In the genomic region with DNA sequence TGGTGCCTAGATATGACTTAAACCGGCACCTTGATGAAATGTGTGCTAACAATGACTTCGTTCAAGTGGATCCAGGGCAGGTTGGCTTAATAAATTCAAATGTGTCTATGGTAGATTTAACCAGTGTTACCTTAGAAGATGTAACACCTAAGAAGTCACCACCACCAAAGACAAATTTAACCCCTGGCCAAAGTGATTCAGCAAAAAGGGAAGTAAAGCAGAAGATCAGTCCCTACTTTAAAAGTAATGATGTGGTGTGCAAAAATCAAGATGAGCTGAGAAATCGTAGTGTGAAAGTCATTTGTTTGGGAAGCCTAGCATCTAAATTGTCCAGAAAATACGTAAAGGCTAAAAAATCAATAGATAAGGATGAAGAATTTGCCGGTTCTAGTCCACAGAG, we compare ENCODE assay signal across 10 cellular contexts. TPM values are rescaled to one million over a fixed set of nuclear protein-coding genes. Genes with fewer than 3 reads are reported as not detected.
DNase-seq lines count a peak whose midpoint lies in the region; ATAC-seq and TF ChIP-seq lines count a peak whose summit lies in the region.
"Had no signal": no experiment of that assay in that cellular context is flagged by ENCODE, and none has a peak within 500 bp of the region (broad histone marks: within the 10 kb centered on the region; RNA-seq: fewer than 3 reads in every experiment).

No MANE protein-coding gene starts in this region.

- WGBS in smooth muscle cell (ENCODE audit: low lambda C conversion rate): 95% methylated on average over 5 of the region's 5 CpGs

- H3K4me3 ChIP-seq in PC-9: peak overlapping the region; percentile 90; the same call in 1 of the 2 replicates
- peak overlapping the region; percentile 76 to 88 for H3K4me3 ChIP-seq in foreskin fibroblast (ENCODE audit: low read depth in 1 of 2, low read length in 2 of 2)
- peak overlapping the region; percentile 95 for H3K4me3 ChIP-seq in smooth muscle cell

- H3K4me2 ChIP-seq in PC-9: peak overlapping the region; percentile 96
- H3K4me2 ChIP-seq in smooth muscle cell: peak overlapping the region; percentile 91

- H3K4me1 Mint-ChIP-seq in activated T-cell treated with anti-CD3 and anti-CD28 coated beads, Interleukin-2, amount 50 U/mL, for 4 hours (ENCODE audit: low read depth): peaks cover 31% of the 10 kb centered on the region

- H4K20me1 ChIP-seq in PC-9 (ENCODE audit: insufficient read depth) (no peaks in the 10 kb centered on the region), smooth muscle cell (ENCODE audit: low read depth) (peaks cover 3% of the 10 kb centered on the region)

- ATAC-seq in activated T-cell treated with anti-CD3 and anti-CD28 coated beads, Interleukin-2, amount 50 U/mL, for 4 hours: no peak

- H2AFZ ChIP-seq in PC-9: no peak overlapping the region
- H2AFZ ChIP-seq in smooth muscle cell (ENCODE audit: low read depth): no peak overlapping the region

- CTCF ChIA-PET in PC-9 (lab: Charles Lee): no interaction called here

- no peak for TF ChIP-seq CTCF in PC-9 (conservative IDR thresholded peaks at IDR 0.05)
- TF ChIP-seq CTCF in foreskin fibroblast (IDR thresholded peaks at IDR 0.05; ENCODE audit: low read depth, low read length): no peak
- no peak for TF ChIP-seq CTCF in smooth muscle cell (IDR thresholded peaks at IDR 0.05; ENCODE audit: borderline replicate concordance, insufficient read depth, poor library complexity, severe bottlenecking)

- H3K36me3 ChIP-seq in PC-9 (ENCODE audit: low read depth) (no peaks in the 10 kb centered on the region), smooth muscle cell (ENCODE audit: low read depth) (no peaks in the 10 kb centered on the region)

- peak overlapping the region; percentile 90 for H3K4me3 Mint-ChIP-seq in activated T-cell treated with anti-CD3 and anti-CD28 coated beads, Interleukin-2, amount 50 U/mL, for 4 hours

- H3K27ac ChIP-seq in PC-9 (no peak overlapping the region), smooth muscle cell (ENCODE audit: low read depth) (no peak overlapping the region)

- no peaks in the 10 kb centered on the region for H3K9me2 ChIP-seq in PC-9 (ENCODE audit: insufficient read depth)

- H3K9me3 Mint-ChIP-seq in activated T-cell treated with anti-CD3 and anti-CD28 coated beads, Interleukin-2, amount 50 U/mL, for 4 hours: no peaks in the 10 kb centered on the region

- intact Hi-C loops in PC-9 (cut with micrococcal nuclease; ENCODE audit: unreplicated experiment): no loop called here

- BruUV-seq in PC-9 (replicated peaks; lab: Mats Ljungman, UMichigan): no TSS peak

- no peaks in the 10 kb centered on the region for H3K27me3 ChIP-seq in PC-9 (ENCODE audit: insufficient read depth, low read depth)
- H3K27me3 ChIP-seq in smooth muscle cell (ENCODE audit: low read depth): no peaks in the 10 kb centered on the region
- H3K27me3 ChIP-seq: right atrium auricular region had no signal

- H3F3A ChIP-seq in PC-9 (ENCODE audit: insufficient read depth, low read depth) (no peaks in the 10 kb centered on the region), smooth muscle cell (ENCODE audit: low read depth) (no peaks in the 10 kb centered on the region)

- POLR2A ChIA-PET in PC-9 (lab: Charles Lee; ENCODE audit: unreplicated experiment): no interaction called here

- H3K4me1 ChIP-seq in PC-9 (replicated peaks; ENCODE audit: insufficient read depth) (no peaks in the 10 kb centered on the region), smooth muscle cell (ENCODE audit: low read depth) (peaks cover 7% of the 10 kb centered on the region)

- no peak overlapping the region for H3K9ac ChIP-seq in smooth muscle cell (ENCODE audit: low read depth)

- H3K79me2 ChIP-seq in PC-9 (ENCODE audit: low read depth) (no peaks in the 10 kb centered on the region), smooth muscle cell (ENCODE audit: low read depth) (no peaks in the 10 kb centered on the region)

- H3K27me3 Mint-ChIP-seq in activated T-cell treated with anti-CD3 and anti-CD28 coated beads, Interleukin-2, amount 50 U/mL, for 4 hours (ENCODE audit: low read depth): no peaks in the 10 kb centered on the region

- peaks cover 21% of the 10 kb centered on the region for H3K36me3 Mint-ChIP-seq in activated T-cell treated with anti-CD3 and anti-CD28 coated beads, Interleukin-2, amount 50 U/mL, for 4 hours (ENCODE audit: insufficient read depth)

- no peak for DNase-seq in activated T-cell treated with anti-CD3 and anti-CD28 coated beads, Interleukin-2, amount 50 U/mL, for 4 hours
- no peak for DNase-seq in activated T-cell treated with anti-CD3 and anti-CD28 coated beads, Interleukin-2, amount 50 U/mL, for 48 hours
- DNase-seq in PC-9 (no peak), foreskin fibroblast (no peak), smooth muscle cell (lab: John Stamatoyannopoulos, UW; ENCODE audit: unreplicated experiment) (no peak), NCI-H526 (lab: John Stamatoyannopoulos, UW) (no peak)
- DNase-seq in effector CD4-positive, alpha-beta T cell: no peak
- DNase-seq in stimulated activated CD4-positive, alpha-beta T cell treated with anti-CD3 and anti-CD28 coated beads, Interleukin-15, amount 100 ng/mL, for 24 hours: no peak
- DNase-seq: NCI-H187 had no signal

- H3K9me3 ChIP-seq in PC-9 (ENCODE audit: insufficient read depth, low read depth): no peaks in the 10 kb centered on the region
- no peaks in the 10 kb centered on the region for H3K9me3 ChIP-seq in smooth muscle cell (replicated peaks; ENCODE audit: low read depth)
- H3K9me3 ChIP-seq: right atrium auricular region had no signal

RNA-seq across cellular contexts. Expression of a gene that starts 1.1 kb away (rescaled TPM):
- 10 to 100 TPM; 15.6 to 18.1 (median 16.7) TPM for total RNA-seq in activated T-cell treated with anti-CD3 and anti-CD28 coated beads, Interleukin-2, amount 50 U/mL, for 4 hours
- 9.3 and 10.2 TPM in 2 replicates for total RNA-seq in PC-9 (2021)
- total RNA-seq in smooth muscle cell: 12.1 and 20.2 TPM in 2 replicates
- polyA plus RNA-seq in smooth muscle cell: 7.2 and 7.7 TPM in 2 replicates
